In genomic region chr7:151992375-151992774, GRCh38 we compare ENCODE assay signal across 9 cellular contexts. TPM values are rescaled to one million over a fixed set of nuclear protein-coding genes. Genes with fewer than 3 reads are reported as not detected.
A peak's percentile ranks its signal among the peaks of the same experiment; 100 is the strongest.
DNase-seq lines count a peak whose midpoint lies in the region; ATAC-seq, FAIRE-seq and TF ChIP-seq lines count a peak whose summit lies in the region.
"Had no signal": no experiment of that assay in that cellular context is flagged by ENCODE, and none has a peak within 500 bp of the region (broad histone marks: within the 10 kb centered on the region; RNA-seq: fewer than 3 reads in every experiment).

No MANE protein-coding gene starts in this region.

- CTCF ChIA-PET in RWPE1 (lab: Yijun Ruan, JAX): no interaction called here

- no peak overlapping the region for H3K4me3 Mint-ChIP-seq in activated naive CD8-positive, alpha-beta T cell treated with anti-CD3 and anti-CD28 coated beads, Interleukin-2, amount 50 U/mL, for 24 hours

- H3K9me3 Mint-ChIP-seq in activated naive CD8-positive, alpha-beta T cell treated with anti-CD3 and anti-CD28 coated beads, Interleukin-2, amount 50 U/mL, for 24 hours: no peaks in the 10 kb centered on the region

- in situ Hi-C loops in G401 (cut with HindIII; ENCODE audit: low sequenced_read_pairs): no loop called here

- H3K4me1 Mint-ChIP-seq in activated naive CD8-positive, alpha-beta T cell treated with anti-CD3 and anti-CD28 coated beads, Interleukin-2, amount 50 U/mL, for 24 hours: peaks cover 4% of the 10 kb centered on the region

- peak; percentile 44 for TF ChIP-seq CTCF in RWPE1 (conservative IDR thresholded peaks at IDR 0.05; ENCODE audit: low read depth)

- ATAC-seq in activated naive CD8-positive, alpha-beta T cell treated with anti-CD3 and anti-CD28 coated beads, Interleukin-2, amount 50 U/mL, for 24 hours: peak; percentile 93
- ATAC-seq in HG03342 (IDR thresholded peaks at IDR 0.05; ENCODE audit: unreplicated experiment): no peak

- DNase-seq in G401 (ENCODE audit: low spot score) (peak; percentile 41), HuH-7 (ENCODE audit: low spot score) (peak; percentile 48), RWPE1 (ENCODE audit: low spot score) (peak; percentile 21), iPS DF 4.7 (ENCODE audit: extremely low read depth, low spot score) (peak; percentile 38), HTR-8/SVneo (ENCODE audit: insufficient read length, low spot score) (no peak)
- peak; percentile 49 for DNase-seq in activated naive CD8-positive, alpha-beta T cell treated with anti-CD3 and anti-CD28 coated beads, Interleukin-2, amount 50 U/mL, for 24 hours
- DNase-seq in stimulated activated CD4-positive, alpha-beta T cell treated with anti-CD3 and anti-CD28 coated beads, Interleukin-15, amount 100 ng/mL, for 48 hours (ENCODE audit: low read depth in 2 of 2): peak; percentile 9 to 17

- no peak overlapping the region for H3K27ac Mint-ChIP-seq in activated naive CD8-positive, alpha-beta T cell treated with anti-CD3 and anti-CD28 coated beads, Interleukin-2, amount 50 U/mL, for 24 hours

- peaks cover 31% of the 10 kb centered on the region for H3K27me3 Mint-ChIP-seq in activated naive CD8-positive, alpha-beta T cell treated with anti-CD3 and anti-CD28 coated beads, Interleukin-2, amount 50 U/mL, for 24 hours

- POLR2A ChIA-PET in RWPE1 (lab: Yijun Ruan, JAX; ENCODE audit: low non-redundant PET): no interaction called here

- H3K27ac ChIP-seq in RWPE1: no peak overlapping the region
- H3K27ac ChIP-seq: SK-N-MC had no signal

- no peak for FAIRE-seq in HTR-8/SVneo (lab: Jason Lieb, UNC)

- no peaks in the 10 kb centered on the region for H3K36me3 Mint-ChIP-seq in activated naive CD8-positive, alpha-beta T cell treated with anti-CD3 and anti-CD28 coated beads, Interleukin-2, amount 50 U/mL, for 24 hours (ENCODE audit: low read depth)

RNA-seq across cellular contexts. Expression of gene GALNT11, which starts 33.1 kb away (rescaled TPM):
- total RNA-seq in G401 (2014; rRNA removed; shearing (Covaris generic)): 86.8 and 87.4 TPM in 2 replicates

RNA-seq across cellular contexts. Expression of gene GALNTL5, which starts 36.1 kb away (rescaled TPM):
- total RNA-seq in G401 (2014; rRNA removed; shearing (Covaris generic)): not detected in 2 replicates
